37 cellular contexts compared by ENCODE assay signal in the genomic region with DNA sequence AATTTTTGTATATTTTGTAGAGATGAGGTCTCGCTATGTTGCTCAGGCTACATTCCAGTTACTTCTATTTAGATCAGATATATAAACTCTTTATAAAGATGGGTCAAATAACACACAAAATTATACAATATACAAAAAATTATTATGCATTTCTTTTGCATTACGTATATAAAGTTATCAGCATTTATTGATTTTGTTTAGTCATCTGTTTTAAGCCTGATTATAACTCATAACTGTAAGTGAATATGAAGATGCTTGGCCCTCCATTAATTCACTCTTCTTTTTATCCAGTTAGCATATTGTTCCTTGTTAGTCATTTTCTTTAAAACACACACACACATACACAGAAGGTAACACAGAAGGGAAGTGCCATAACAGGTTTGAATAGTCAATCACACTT.
"Had no signal": no experiment of that assay in that cellular context is flagged by ENCODE, and none has a peak within 500 bp of the region (broad histone marks: within the 10 kb centered on the region; RNA-seq: fewer than 3 reads in every experiment).

No MANE protein-coding gene starts in this region.

- FAIRE-seq: bronchial epithelial cell, TTC549 had no signal

- ATAC-seq: activated CD8-positive, alpha-beta T cell treated with anti-CD3 and anti-CD28 coated beads for 36 hours; activated T-cell treated with anti-CD3 and anti-CD28 coated beads, Interleukin-2, amount 50 U/mL, for 4 hours; activated T-cell treated with anti-CD3 and anti-CD28 coated beads, Interleukin-2, amount 50 U/mL, for 72 hours; activated T-helper 17 cell treated with anti-CD3 and anti-CD28 coated beads, Interleukin-2, amount 50 U/mL, for 72 hours had no signal

- H3K4me1 Mint-ChIP-seq: activated B cell treated with CpG ODN at 0.5 μM for 24 hours; activated CD4-positive, alpha-beta T cell treated with anti-CD3 and anti-CD28 coated beads, Interleukin-2, amount 10 ng/mL, durations not matched to agents 24 days and 14 days; activated T-helper 17 cell treated with anti-CD3 and anti-CD28 coated beads, Interleukin-2, amount 50 U/mL, for 72 hours; central memory CD8-positive, alpha-beta T cell had no signal

- H3K9me3 ChIP-seq: ascending aorta had no signal

- H3K36me3 Mint-ChIP-seq: activated naive CD8-positive, alpha-beta T cell had no signal

- H3K27ac Mint-ChIP-seq: activated B cell treated with CpG ODN at 0.5 μM for 24 hours; activated CD4-positive, alpha-beta memory T cell treated with anti-CD3 and anti-CD28 coated beads for 36 hours; activated CD4-positive, alpha-beta T cell treated with anti-CD3 and anti-CD28 coated beads, Interleukin-2, amount 10 ng/mL, durations not matched to agents 24 days and 14 days; activated CD8-positive, alpha-beta T cell treated with anti-CD3 and anti-CD28 coated beads for 36 hours; activated naive CD4-positive, alpha-beta T cell treated with anti-CD3 and anti-CD28 coated beads for 36 hours; activated naive CD4-positive, alpha-beta T cell treated with anti-CD3 and anti-CD28 coated beads, Interleukin-2, amount 50 U/mL, for 24 hours; activated naive CD8-positive, alpha-beta T cell; activated T-cell treated with anti-CD3 and anti-CD28 coated beads, Interleukin-2, amount 50 U/mL, for 72 hours; activated T-helper 1 cell treated with anti-CD3 and anti-CD28 coated beads, Interleukin-12 subunit alpha, Interleukin-12 subunit beta, Interleukin-2, Interleukin-4 antibody, amounts not matched to agents 30 ng/mL and 10 ng/mL and 1 ng/mL, durations not matched to agents 14 hours and 24 hours and 36 hours; activated T-helper 17 cell treated with anti-CD3 and anti-CD28 coated beads, Interleukin-2, amount 50 U/mL, for 72 hours; T-helper 1 cell treated with Interleukin-12 subunit alpha and Interleukin-12 subunit beta and Interleukin-4 antibody, amounts not matched to agents 30 μg/mL and 1 μg/mL, for 36 hours; T-helper 2 cell treated with Interferon-gamma antibody and Interleukin-4, amounts not matched to agents 5 μg/mL and 100 μg/mL, for 36 hours had no signal

- H3K4me3 Mint-ChIP-seq: activated B cell treated with CpG ODN at 0.5 μM for 24 hours; activated CD4-positive, alpha-beta memory T cell treated with anti-CD3 and anti-CD28 coated beads for 36 hours; activated CD4-positive, alpha-beta T cell treated with anti-CD3 and anti-CD28 coated beads, Interleukin-2, amount 10 ng/mL, durations not matched to agents 24 days and 14 days; activated CD8-positive, alpha-beta T cell treated with anti-CD3 and anti-CD28 coated beads for 36 hours; activated naive CD4-positive, alpha-beta T cell treated with anti-CD3 and anti-CD28 coated beads for 36 hours; activated naive CD4-positive, alpha-beta T cell treated with anti-CD3 and anti-CD28 coated beads, Interleukin-2, amount 50 U/mL, for 24 hours; activated naive CD8-positive, alpha-beta T cell; activated T-cell treated with anti-CD3 and anti-CD28 coated beads, Interleukin-2, amount 50 U/mL, for 4 hours; activated T-cell treated with anti-CD3 and anti-CD28 coated beads, Interleukin-2, amount 50 U/mL, for 72 hours; activated T-helper 1 cell treated with anti-CD3 and anti-CD28 coated beads, Interleukin-12 subunit alpha, Interleukin-12 subunit beta, Interleukin-2, Interleukin-4 antibody, amounts not matched to agents 30 ng/mL and 10 ng/mL and 1 ng/mL, durations not matched to agents 14 hours and 24 hours and 36 hours; activated T-helper 17 cell treated with anti-CD3 and anti-CD28 coated beads, Interleukin-2, amount 50 U/mL, for 72 hours; brain; central memory CD8-positive, alpha-beta T cell; T-helper 1 cell treated with Interleukin-12 subunit alpha and Interleukin-12 subunit beta and Interleukin-4 antibody, amounts not matched to agents 30 μg/mL and 1 μg/mL, for 36 hours; T-helper 2 cell treated with Interferon-gamma antibody and Interleukin-4, amounts not matched to agents 5 μg/mL and 100 μg/mL, for 36 hours had no signal

- DNase-seq: activated B cell treated with CpG ODN at 0.5 μM for 24 hours; activated CD4-positive, alpha-beta memory T cell treated with anti-CD3 and anti-CD28 coated beads for 36 hours; activated CD4-positive, alpha-beta T cell treated with anti-CD3 and anti-CD28 coated beads for 4 hours; activated CD4-positive, alpha-beta T cell treated with anti-CD3 and anti-CD28 coated beads, Interleukin-2, amount 10 ng/mL, durations not matched to agents 24 days and 14 days; activated CD4-positive, alpha-beta T cell treated with anti-CD3 and anti-CD28 coated beads, Interleukin-2, amount 50 U/mL, for 1 hour; activated CD4-positive, alpha-beta T cell treated with anti-CD3 and anti-CD28 coated beads, Interleukin-2, amount 50 U/mL, for 4 hours; activated CD4-positive, CD25-positive, alpha-beta regulatory T cell treated with anti-CD3 and anti-CD28 coated beads, Interleukin-2, amount 50 U/mL, for 72 hours; activated CD8-positive, alpha-beta memory T cell treated with anti-CD3 and anti-CD28 coated beads, Interleukin-2, amount 50 U/mL, for 4 hours; activated CD8-positive, alpha-beta T cell treated with anti-CD3 and anti-CD28 coated beads for 36 hours; activated effector memory CD4-positive, alpha-beta T cell treated with anti-CD3 and anti-CD28 coated beads, Interleukin-2, amount 50 U/mL, for 16 hours; activated gamma-delta T cell treated with Interleukin-2 at 50 U/mL for 16 hours; activated naive CD4-positive, alpha-beta T cell; activated naive CD4-positive, alpha-beta T cell treated with anti-CD3 and anti-CD28 coated beads for 36 hours; activated T-cell treated with anti-CD3 and anti-CD28 coated beads for 4 hours; activated T-cell treated with anti-CD3 and anti-CD28 coated beads, Interleukin-2, amount 50 U/mL, for 1 hour; activated T-cell treated with anti-CD3 and anti-CD28 coated beads, Interleukin-2, amount 50 U/mL, for 4 hours; activated T-cell treated with anti-CD3 and anti-CD28 coated beads, Interleukin-2, amount 50 U/mL, for 72 hours; amygdala; anterior cingulate cortex; caudate nucleus; cerebellar nuclear complex; T-helper 1 cell; T-helper 2 cell; T-helper 9 cell had no signal

- H3K4me3 ChIP-seq: ascending aorta, cardiac muscle cell had no signal

- H3K27me3 ChIP-seq: ascending aorta, cardiac muscle cell had no signal

- H3K9me3 Mint-ChIP-seq: activated B cell treated with CpG ODN at 0.5 μM for 24 hours; activated CD4-positive, alpha-beta memory T cell treated with anti-CD3 and anti-CD28 coated beads for 36 hours; activated CD4-positive, alpha-beta T cell treated with anti-CD3 and anti-CD28 coated beads, Interleukin-2, amount 10 ng/mL, durations not matched to agents 24 days and 14 days; activated CD8-positive, alpha-beta T cell treated with anti-CD3 and anti-CD28 coated beads for 36 hours; activated naive CD4-positive, alpha-beta T cell treated with anti-CD3 and anti-CD28 coated beads for 36 hours; activated naive CD4-positive, alpha-beta T cell treated with anti-CD3 and anti-CD28 coated beads, Interleukin-2, amount 50 U/mL, for 24 hours; activated T-cell treated with anti-CD3 and anti-CD28 coated beads, Interleukin-2, amount 50 U/mL, for 4 hours; activated T-cell treated with anti-CD3 and anti-CD28 coated beads, Interleukin-2, amount 50 U/mL, for 72 hours; activated T-helper 1 cell treated with anti-CD3 and anti-CD28 coated beads, Interleukin-12 subunit alpha, Interleukin-12 subunit beta, Interleukin-2, Interleukin-4 antibody, amounts not matched to agents 30 ng/mL and 10 ng/mL and 1 ng/mL, durations not matched to agents 14 hours and 24 hours and 36 hours; activated T-helper 17 cell treated with anti-CD3 and anti-CD28 coated beads, Interleukin-2, amount 50 U/mL, for 72 hours; brain; central memory CD8-positive, alpha-beta T cell; T-helper 1 cell treated with Interleukin-12 subunit alpha and Interleukin-12 subunit beta and Interleukin-4 antibody, amounts not matched to agents 30 μg/mL and 1 μg/mL, for 36 hours; T-helper 2 cell treated with Interferon-gamma antibody and Interleukin-4, amounts not matched to agents 5 μg/mL and 100 μg/mL, for 36 hours had no signal

- H3K27me3 Mint-ChIP-seq: activated B cell treated with CpG ODN at 0.5 μM for 24 hours; activated CD4-positive, alpha-beta memory T cell treated with anti-CD3 and anti-CD28 coated beads for 36 hours; activated CD4-positive, alpha-beta T cell treated with anti-CD3 and anti-CD28 coated beads, Interleukin-2, amount 10 ng/mL, durations not matched to agents 24 days and 14 days; activated CD8-positive, alpha-beta T cell treated with anti-CD3 and anti-CD28 coated beads for 36 hours; activated naive CD4-positive, alpha-beta T cell treated with anti-CD3 and anti-CD28 coated beads, Interleukin-2, amount 50 U/mL, for 24 hours; activated naive CD8-positive, alpha-beta T cell; activated T-helper 17 cell treated with anti-CD3 and anti-CD28 coated beads, Interleukin-2, amount 50 U/mL, for 72 hours; brain; central memory CD8-positive, alpha-beta T cell had no signal

- H3K27ac ChIP-seq: ascending aorta, cardiac muscle cell, VCaP had no signal
